In genomic region chr10:102613761-102614160, GRCh38 we compare ENCODE assay signal across 16 cellular contexts. TPM values are rescaled to one million over a fixed set of nuclear protein-coding genes. Genes with fewer than 3 reads are reported as not detected.
DNase-seq lines count a peak whose midpoint lies in the region; ATAC-seq and TF ChIP-seq lines count a peak whose summit lies in the region.
"Had no signal": no experiment of that assay in that cellular context is flagged by ENCODE, and none has a peak within 500 bp of the region (broad histone marks: within the 10 kb centered on the region; RNA-seq: fewer than 3 reads in every experiment).

No MANE protein-coding gene starts in this region.

- ATAC-seq in Right ventricle myocardium inferior: peak; percentile 55
- ATAC-seq in activated CD4-positive, alpha-beta T cell treated with anti-CD3 and anti-CD28 coated beads for 36 hours: no peak

- POLR2A ChIA-PET in activated CD4-positive, alpha-beta T cell treated with anti-CD3 and anti-CD28 coated beads for 36 hours (lab: Charles Lee): no interaction called here

- peaks cover 49% of the 10 kb centered on the region for H3K36me3 Mint-ChIP-seq in nephron (ENCODE audit: low read depth)
- peaks cover 3% of the 10 kb centered on the region for H3K36me3 Mint-ChIP-seq in activated CD4-positive, alpha-beta T cell treated with anti-CD3 and anti-CD28 coated beads for 36 hours (ENCODE audit: low read depth)

- CTCF ChIA-PET in activated CD4-positive, alpha-beta T cell treated with anti-CD3 and anti-CD28 coated beads for 36 hours (lab: Charles Lee): interaction anchor here (0.6 to 2.0 kb wide), 3 partner anchors 10 to 225 kb away, joined by 3 to 5 read pairs (median 3); no protein-coding TSS in a partner anchor

- no peaks in the 10 kb centered on the region for H3K9me3 Mint-ChIP-seq in nephron
- H3K9me3 Mint-ChIP-seq in activated CD4-positive, alpha-beta T cell treated with anti-CD3 and anti-CD28 coated beads for 36 hours (ENCODE audit: low read depth): no peaks in the 10 kb centered on the region

- DNase-seq in Right ventricle myocardium inferior (ENCODE audit: missing footprints) (no peak), cardiac septum (ENCODE audit: low spot score) (no peak), esophagus squamous epithelium (lab: John Stamatoyannopoulos, UW) (no peak), uterus (no peak), NCI-H446 treated with DMSO at 0.1 percent for 48 hours (lab: John Stamatoyannopoulos, UW) (no peak), anterior cingulate cortex (lab: John Stamatoyannopoulos, UW) (no peak)
- no peak for DNase-seq in activated CD4-positive, alpha-beta T cell treated with anti-CD3 and anti-CD28 coated beads for 36 hours
- DNase-seq: activated CD4-positive, alpha-beta T cell treated with anti-CD3 and anti-CD28 coated beads for 1 hour; MV-4-11; NCI-H2107; SHP77 treated with DMSO at 0.1 percent for 48 hours had no signal

- H3K9me3 ChIP-seq in esophagus squamous epithelium: no peaks in the 10 kb centered on the region
- H3K9me3 ChIP-seq in uterus: no peaks in the 10 kb centered on the region
- H3K9me3 ChIP-seq: adrenal gland, neutrophil had no signal

- TF ChIP-seq POLR2A in esophagus squamous epithelium (IDR thresholded peaks at IDR 0.05) (no peak), uterus (IDR thresholded peaks at IDR 0.05) (no peak)

- intact Hi-C loops in Right ventricle myocardium inferior (cut with DNase I): no loop called here
- intact Hi-C loops in cardiac septum (cut with DNase I): no loop called here
- intact Hi-C loops in esophagus squamous epithelium (cut with DNase I): no loop called here
- intact Hi-C loops in uterus (cut with DNase I; ENCODE audit: low total_unique reads): no loop called here
- intact Hi-C loops in activated CD4-positive, alpha-beta T cell treated with anti-CD3 and anti-CD28 coated beads for 36 hours (cut with DNase I, micrococcal nuclease): no loop called here

- no peak overlapping the region for H3K4me3 Mint-ChIP-seq in nephron
- no peak overlapping the region for H3K4me3 Mint-ChIP-seq in activated CD4-positive, alpha-beta T cell treated with anti-CD3 and anti-CD28 coated beads for 36 hours

- H3K36me3 ChIP-seq in esophagus squamous epithelium (peaks cover 0 to 46% (median 6%) of the 10 kb centered on the region in 3 donors), uterus (no peaks in the 10 kb centered on the region)

- H3K27me3 Mint-ChIP-seq in nephron (ENCODE audit: low read depth): no peaks in the 10 kb centered on the region
- H3K27me3 Mint-ChIP-seq in activated CD4-positive, alpha-beta T cell treated with anti-CD3 and anti-CD28 coated beads for 36 hours: no peaks in the 10 kb centered on the region

- H3K4me1 ChIP-seq in esophagus squamous epithelium: peaks cover 12 to 78% (median 56%) of the 10 kb centered on the region in 3 donors
- H3K4me1 ChIP-seq in uterus: peaks cover 21% of the 10 kb centered on the region in 2 donors

- no peaks in the 10 kb centered on the region for H3K27me3 ChIP-seq in esophagus squamous epithelium
- H3K27me3 ChIP-seq in uterus: no peaks in the 10 kb centered on the region
- H3K27me3 ChIP-seq: adrenal gland, neutrophil had no signal

- H3K27ac ChIP-seq in esophagus squamous epithelium (peak overlapping the region in 3 of 4 donors; percentile 61 to 82 (median 77)), uterus (peak overlapping the region; percentile 79 to 82)
- H3K27ac ChIP-seq: neutrophil had no signal

- 83 to 90% methylated on average over 1 to 5 of the region's 8 CpGs for WGBS in esophagus squamous epithelium, 2 donors

- H3K4me1 Mint-ChIP-seq in nephron: peaks cover 53% of the 10 kb centered on the region
- H3K4me1 Mint-ChIP-seq in activated CD4-positive, alpha-beta T cell treated with anti-CD3 and anti-CD28 coated beads for 36 hours: peaks cover 34% of the 10 kb centered on the region

- TF ChIP-seq CTCF in esophagus squamous epithelium (IDR thresholded peaks at IDR 0.05) (no peak), nephron (IDR thresholded peaks at IDR 0.05; ENCODE audit: unreplicated experiment in 3 of 3) (no peak), uterus (IDR thresholded peaks at IDR 0.05) (no peak)

- peak overlapping the region in 2 of 3 experiments; percentile 65 to 68 for H3K27ac Mint-ChIP-seq in nephron
- H3K27ac Mint-ChIP-seq in activated CD4-positive, alpha-beta T cell treated with anti-CD3 and anti-CD28 coated beads for 36 hours: no peak overlapping the region

- H3K4me3 ChIP-seq in esophagus squamous epithelium: no peak overlapping the region
- no peak overlapping the region for H3K4me3 ChIP-seq in uterus
- H3K4me3 ChIP-seq: adrenal gland, coronary artery, lung had no signal

RNA-seq across cellular contexts. Expression of gene TRIM8, which starts 30.5 kb away (rescaled TPM):
- total RNA-seq in Right ventricle myocardium inferior (109 TPM), cardiac septum (99.6 TPM), esophagus squamous epithelium (10 to 100 TPM; 27.6 to 75.9 (median 48.8) TPM), uterus (100 to 1,000 TPM in 2 of 4 donors, 10 to 100 TPM in 2; 71.2 to 119 (median 102) TPM)
- total RNA-seq in activated CD4-positive, alpha-beta T cell treated with anti-CD3 and anti-CD28 coated beads for 36 hours: 10 to 100 TPM; 37.8 to 39.1 TPM
